Comparison of ENCODE assay signal across 8 cellular contexts in genomic region chr6:166381733-166382499, GRCh38. TPM values are rescaled to one million over a fixed set of nuclear protein-coding genes. Genes with fewer than 3 reads are reported as not detected.
A peak's percentile ranks its signal among the peaks of the same experiment; 100 is the strongest.
DNase-seq lines count a peak whose midpoint lies in the region; ATAC-seq and TF ChIP-seq lines count a peak whose summit lies in the region.

No MANE protein-coding gene starts in this region.

- 1% methylated on average over 49 of the region's 49 CpGs for WGBS in HUES64

- peak overlapping the region; percentile 99 for H3K4me2 ChIP-seq in DND-41 (ENCODE audit: insufficient read depth, low read length)

- peak; percentile 89 for TF ChIP-seq CTCF in DND-41 (IDR thresholded peaks at IDR 0.05; ENCODE audit: borderline replicate concordance, extremely low read depth, low read length, poor library complexity, severe bottlenecking)

- peaks cover 57% of the 10 kb centered on the region for H3K79me2 ChIP-seq in DND-41 (ENCODE audit: insufficient read depth, low read length)

- DNase-seq in DND-41 = peak; percentile 73
- peak; percentile 71 for DNase-seq in activated naive CD4-positive, alpha-beta T cell treated with Interleukin-2 at 50 U/mL for 16 hours
- DNase-seq in Right ventricle myocardium superior = peak; percentile 85
- peak; percentile 40 to 94 (median 64) for DNase-seq in posterior cingulate gyrus
- DNase-seq in ureter (ENCODE audit: low spot score) = peak; percentile 87

- H3K4me3 ChIP-seq in DND-41 (ENCODE audit: low read depth in 1 of 2, low read length in 2 of 2) (peak overlapping the region; percentile 46 to 100), HUES64 (ENCODE audit: low read length) (peak overlapping the region; percentile 83)

- H3K4me1 ChIP-seq in DND-41 (ENCODE audit: insufficient read depth, low read length) (peaks cover 26% of the 10 kb centered on the region; the same call in 1 of the 2 replicates), HUES64 (ENCODE audit: insufficient read depth, low read length) (peaks cover 5% of the 10 kb centered on the region; the same call in 1 of the 2 replicates)

- TF ChIP-seq POLR2A in Raji (IDR thresholded peaks at IDR 0.05; ENCODE audit: insufficient read depth, low read depth, low read length) = peak; percentile 47; the same call in 1 of the 2 replicates

- no peaks in the 10 kb centered on the region for H3K27me3 ChIP-seq in DND-41 (ENCODE audit: insufficient read depth, low read length, poor library complexity)
- peaks cover 3% of the 10 kb centered on the region for H3K27me3 ChIP-seq in HUES64 (ENCODE audit: insufficient read depth, low read length)

- H3K9me3 ChIP-seq in DND-41 (ENCODE audit: insufficient read depth, low read length, severe bottlenecking) (no peaks in the 10 kb centered on the region), HUES64 (ENCODE audit: insufficient read depth, low read depth, low read length) (no peaks in the 10 kb centered on the region)

- H4K20me1 ChIP-seq in DND-41 (ENCODE audit: insufficient read depth, low read length) = peaks cover 5% of the 10 kb centered on the region

- H3K36me3 ChIP-seq in DND-41 (ENCODE audit: insufficient read depth, low read length) = no peaks in the 10 kb centered on the region
- no peaks in the 10 kb centered on the region for H3K36me3 ChIP-seq in HUES64 (ENCODE audit: insufficient read depth, low read length)

- H3K9ac ChIP-seq in DND-41 (ENCODE audit: low read depth, low read length) = peak overlapping the region; percentile 74
- no peak overlapping the region for H3K9ac ChIP-seq in HUES64 (ENCODE audit: low read depth, low read length)

- H3K27ac ChIP-seq in DND-41 (ENCODE audit: low read length) (peak overlapping the region; percentile 71), HUES64 (ENCODE audit: low read depth, low read length) (no peak overlapping the region)

- H2AFZ ChIP-seq in DND-41 (ENCODE audit: low read depth, low read length) = peak overlapping the region; percentile 63

- intact Hi-C loops in Right ventricle myocardium superior (cut with DNase I) = no loop called here
- intact Hi-C loops in posterior cingulate gyrus (cut with DNase I) = loop anchor here (2.0 to 5.0 kb wide), 4 partner anchors 51 to 245 kb away; partner anchors contain the start of genes PRR18 and RPS6KA2

- ATAC-seq in DND-41 (ENCODE audit: insufficient read depth, low read depth) = peak; percentile 54
- ATAC-seq in GM21515 (IDR thresholded peaks at IDR 0.05; ENCODE audit: unreplicated experiment) = peak; percentile 60
- ATAC-seq in Right ventricle myocardium superior (ENCODE audit: poor library complexity) = peak; percentile 72

RNA-seq across cellular contexts. Expression of gene MPC1, which starts 0.8 kb away (rescaled TPM):
- polyA plus RNA-seq in HUES64 (2013, experiment 1 of 2) = 19.6 TPM
- polyA plus RNA-seq in HUES64 (2013, experiment 2 of 2) = 16.2 TPM
- total RNA-seq in Right ventricle myocardium superior (393 TPM), ureter (53.9 TPM)

RNA-seq across cellular contexts. Expression of gene SFT2D1, which starts 39.6 kb away (rescaled TPM):
- 40.1 TPM for polyA plus RNA-seq in HUES64 (2013, experiment 1 of 2)
- polyA plus RNA-seq in HUES64 (2013, experiment 2 of 2) = 43.3 TPM
- total RNA-seq in Right ventricle myocardium superior (20.5 TPM), ureter (49.7 TPM)
